26 cellular contexts compared by ENCODE assay signal in the genomic region with DNA sequence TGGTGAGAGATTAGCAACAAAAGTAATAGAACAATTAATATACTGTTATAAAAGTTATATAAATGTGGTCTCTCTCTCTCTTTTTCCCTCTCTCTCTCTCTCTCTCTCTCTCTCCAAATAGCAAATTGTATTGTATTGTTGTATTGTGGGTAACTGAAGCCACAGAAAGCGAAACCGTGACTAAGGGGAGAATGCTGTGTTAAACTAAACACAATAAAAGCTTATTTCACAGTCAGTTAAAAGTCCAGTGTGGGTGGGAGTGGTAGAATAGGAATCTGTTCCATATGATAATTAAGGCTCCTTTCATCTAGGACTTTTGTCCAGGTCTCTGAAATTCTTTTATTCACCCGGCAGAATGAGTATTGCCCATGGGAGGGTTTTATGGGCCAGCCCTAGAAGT.
DNase-seq lines count a peak whose midpoint lies in the region; ATAC-seq, FAIRE-seq and TF ChIP-seq lines count a peak whose summit lies in the region.
"Had no signal": no experiment of that assay in that cellular context is flagged by ENCODE, and none has a peak within 500 bp of the region (broad histone marks: within the 10 kb centered on the region; RNA-seq: fewer than 3 reads in every experiment).

No MANE protein-coding gene starts in this region.

- no peaks in the 10 kb centered on the region for H3K27me3 Mint-ChIP-seq in activated CD4-positive, alpha-beta memory T cell treated with anti-CD3 and anti-CD28 coated beads for 36 hours
- H3K27me3 Mint-ChIP-seq: activated naive CD8-positive, alpha-beta T cell treated with anti-CD3 and anti-CD28 coated beads, Interleukin-2, amount 50 U/mL, for 24 hours; effector memory CD8-positive, alpha-beta T cell had no signal

- FAIRE-seq in GM12878 (lab: Jason Lieb, UNC), result no peak
- FAIRE-seq: colon, RCC 7860 had no signal

- TF ChIP-seq CTCF in Loucy (conservative IDR thresholded peaks at IDR 0.05; ENCODE audit: low read length) (no peak), GM12878 (IDR thresholded peaks at IDR 0.05 in 2 of 3, conservative IDR thresholded peaks at IDR 0.05 in 1 of 3; ENCODE audit: control insufficient read depth in 2 of 3, extremely low read depth in 1 of 3, insufficient read depth in 1 of 3, low read depth in 3 of 3, low read length in 3 of 3) (no peak)

- no peaks in the 10 kb centered on the region for H3K4me1 ChIP-seq in Loucy (ENCODE audit: insufficient read depth, low read length, poor library complexity, severe bottlenecking)
- H3K4me1 ChIP-seq in GM12878 (ENCODE audit: control insufficient read depth, insufficient read depth, low read length), result no peaks in the 10 kb centered on the region
- H3K4me1 ChIP-seq: breast epithelium, esophagus muscularis mucosa, gastroesophageal sphincter, SJCRH30 had no signal

- POLR2A ChIA-PET in GM12878 (lab: Charles Lee), result no interaction called here
- POLR2A ChIA-PET in activated CD4-positive, alpha-beta memory T cell treated with anti-CD3 and anti-CD28 coated beads for 36 hours (lab: Charles Lee), result no interaction called here

- WGBS in GM12878 (ENCODE audit: insufficient coverage, insufficient replicate concordance, low lambda C conversion rate, missing lambda C conversion rate), result 84% methylated on average over 3 of the region's 3 CpGs

- H3K36me3 Mint-ChIP-seq in activated CD4-positive, alpha-beta memory T cell treated with anti-CD3 and anti-CD28 coated beads for 36 hours, result no peaks in the 10 kb centered on the region
- H3K36me3 Mint-ChIP-seq: stimulated activated effector memory CD8-positive, alpha-beta T cell treated with anti-CD3 and anti-CD28 coated beads, Interleukin-12 subunit alpha, Interleukin-12 subunit beta, amount 100 ng/mL, for 72 hours had no signal

- no peak overlapping the region for H3K27ac ChIP-seq in GM12878 (ENCODE audit: control insufficient read depth, insufficient read depth)
- H3K27ac ChIP-seq in substantia nigra (ENCODE audit: low read depth, low read length, poor library complexity, severe bottlenecking), result peak overlapping the region; percentile 32
- H3K27ac ChIP-seq: breast epithelium, esophagus muscularis mucosa, gastroesophageal sphincter, SJCRH30 had no signal

- H3K9ac ChIP-seq in Loucy (ENCODE audit: low read depth, low read length, poor library complexity, severe bottlenecking) (no peak overlapping the region), GM12878 (ENCODE audit: control insufficient read depth, insufficient read depth, low read length) (no peak overlapping the region)

- RAD21 ChIA-PET in GM12878 (lab: Charles Lee; ENCODE audit: unreplicated experiment), result no interaction called here

- no peak for DNase-seq in GM12878 (ENCODE audit: low read depth, low spot score)
- DNase-seq in medulla oblongata (ENCODE audit: extremely low spot score), result peak; percentile 29
- no peak for DNase-seq in substantia nigra (lab: John Stamatoyannopoulos, UW)
- no peak for DNase-seq in SHP77 (lab: John Stamatoyannopoulos, UW)
- no peak for DNase-seq in stimulated activated naive CD4-positive, alpha-beta T cell (lab: John Stamatoyannopoulos, UW)
- no peak for DNase-seq in activated CD4-positive, alpha-beta memory T cell treated with anti-CD3 and anti-CD28 coated beads for 36 hours
- DNase-seq: activated gamma-delta T cell; activated naive CD8-positive, alpha-beta T cell treated with anti-CD3 and anti-CD28 coated beads, Interleukin-2, amount 50 U/mL, for 24 hours; effector memory CD8-positive, alpha-beta T cell; EL; NCI-H1417; NCI-H2081 treated with DMSO at 0.1 percent for 48 hours; NCI-H524; nephron progenitor cell; retina; stimulated activated CD4-positive, alpha-beta T cell treated with anti-CD3 and anti-CD28 coated beads, Interleukin-2, amount 100 ng/mL, for 48 hours; T-helper 1 cell had no signal

- H3K4me3 Mint-ChIP-seq in activated CD4-positive, alpha-beta memory T cell treated with anti-CD3 and anti-CD28 coated beads for 36 hours, result no peak overlapping the region
- H3K4me3 Mint-ChIP-seq: activated naive CD8-positive, alpha-beta T cell treated with anti-CD3 and anti-CD28 coated beads, Interleukin-2, amount 50 U/mL, for 24 hours; effector memory CD8-positive, alpha-beta T cell; nephron progenitor cell; stimulated activated effector memory CD8-positive, alpha-beta T cell treated with anti-CD3 and anti-CD28 coated beads, Interleukin-12 subunit alpha, Interleukin-12 subunit beta, amount 100 ng/mL, for 72 hours had no signal

- TF ChIP-seq POLR2A in GM12878 (IDR thresholded peaks at IDR 0.05; ENCODE audit: low read depth, low read length), result no peak

- SMC1A ChIA-PET in GM12878 (lab: Charles Lee; ENCODE audit: uncharacterized antibody, unreplicated experiment), result no interaction called here

- no peaks in the 10 kb centered on the region for H3K27me3 ChIP-seq in Loucy (ENCODE audit: insufficient read depth, low read length, poor library complexity, severe bottlenecking)
- H3K27me3 ChIP-seq in GM12878 (replicated peaks in 1 of 2; ENCODE audit: control insufficient read depth in 2 of 2, insufficient read depth in 2 of 2, low read length in 1 of 2), result no peaks in the 10 kb centered on the region; a peak in 1 of 4 replicates
- H3K27me3 ChIP-seq: breast epithelium, esophagus muscularis mucosa, gastroesophageal sphincter, SJCRH30 had no signal

- H3K9me3 ChIP-seq in Loucy (ENCODE audit: insufficient read depth, low read depth, low read length), result no peaks in the 10 kb centered on the region
- H3K9me3 ChIP-seq in GM12878 (replicated peaks; ENCODE audit: control insufficient read depth, insufficient read depth, low read length), result no peaks in the 10 kb centered on the region
- H3K9me3 ChIP-seq: breast epithelium, esophagus muscularis mucosa, gastroesophageal sphincter, SJCRH30 had no signal

- BruUV-seq in GM12878 (replicated peaks; lab: Mats Ljungman, UMichigan), result no TSS peak

- H3K27ac Mint-ChIP-seq in activated CD4-positive, alpha-beta memory T cell treated with anti-CD3 and anti-CD28 coated beads for 36 hours, result no peak overlapping the region
- H3K27ac Mint-ChIP-seq: activated naive CD8-positive, alpha-beta T cell treated with anti-CD3 and anti-CD28 coated beads, Interleukin-2, amount 50 U/mL, for 24 hours; effector memory CD8-positive, alpha-beta T cell; stimulated activated effector memory CD8-positive, alpha-beta T cell treated with anti-CD3 and anti-CD28 coated beads, Interleukin-12 subunit alpha, Interleukin-12 subunit beta, amount 100 ng/mL, for 72 hours had no signal

- no peak overlapping the region for H3K4me2 ChIP-seq in Loucy (ENCODE audit: low read depth, low read length, poor library complexity, severe bottlenecking)
- H3K4me2 ChIP-seq in GM12878 (ENCODE audit: control insufficient read depth, insufficient read depth), result no peak overlapping the region

- TF ChIP-seq RAD21 in GM12878 (IDR thresholded peaks at IDR 0.05; ENCODE audit: insufficient read depth, low read depth, low read length), result no peak

- H3K4me3 ChIP-seq in Loucy (ENCODE audit: low read length, poor library complexity, severe bottlenecking) (no peak overlapping the region), GM12878 (no peak overlapping the region)
- H3K4me3 ChIP-seq: breast epithelium, esophagus muscularis mucosa, gastroesophageal sphincter, SJCRH30 had no signal

- intact Hi-C loops in GM12878 (cut with micrococcal nuclease; ENCODE audit: unreplicated experiment), result no loop called here
- intact Hi-C loops in activated CD4-positive, alpha-beta memory T cell treated with anti-CD3 and anti-CD28 coated beads for 36 hours (cut with micrococcal nuclease), result no loop called here

- ATAC-seq in GM12878 (peak; percentile 44; the same call in 1 of the 3 replicates), HG03378 (IDR thresholded peaks at IDR 0.05; ENCODE audit: unreplicated experiment) (no peak)
- ATAC-seq: activated naive CD8-positive, alpha-beta T cell treated with anti-CD3 and anti-CD28 coated beads, Interleukin-2, amount 50 U/mL, for 24 hours; effector memory CD8-positive, alpha-beta T cell; gastroesophageal sphincter; stimulated activated effector memory CD8-positive, alpha-beta T cell treated with anti-CD3 and anti-CD28 coated beads, Interleukin-12 subunit alpha, Interleukin-12 subunit beta, amount 100 ng/mL, for 72 hours had no signal

- no peaks in the 10 kb centered on the region for H3K9me3 Mint-ChIP-seq in activated CD4-positive, alpha-beta memory T cell treated with anti-CD3 and anti-CD28 coated beads for 36 hours
- H3K9me3 Mint-ChIP-seq: activated naive CD8-positive, alpha-beta T cell treated with anti-CD3 and anti-CD28 coated beads, Interleukin-2, amount 50 U/mL, for 24 hours; stimulated activated effector memory CD8-positive, alpha-beta T cell treated with anti-CD3 and anti-CD28 coated beads, Interleukin-12 subunit alpha, Interleukin-12 subunit beta, amount 100 ng/mL, for 72 hours had no signal

- in situ Hi-C loops in GM12878 (cut with MboI), result no loop called here

- no peak for TF ChIP-seq EP300 in GM12878 (IDR thresholded peaks at IDR 0.05; ENCODE audit: borderline replicate concordance in 1 of 2, control insufficient read depth in 1 of 2, low read depth in 2 of 2, low read length in 2 of 2)

- no peaks in the 10 kb centered on the region for H3K9me2 ChIP-seq in Loucy (replicated peaks; ENCODE audit: low read depth, low read length)

- H4K20me1 ChIP-seq in Loucy (ENCODE audit: insufficient read depth, low read length, poor library complexity, severe bottlenecking), result no peaks in the 10 kb centered on the region
- H4K20me1 ChIP-seq in GM12878 (ENCODE audit: control insufficient read depth, insufficient read depth), result no peaks in the 10 kb centered on the region

- H3F3A ChIP-seq in Loucy (ENCODE audit: low read depth), result no peaks in the 10 kb centered on the region

- no peaks in the 10 kb centered on the region for H3K79me2 ChIP-seq in Loucy (ENCODE audit: insufficient read depth, low read length)
- no peaks in the 10 kb centered on the region for H3K79me2 ChIP-seq in GM12878 (ENCODE audit: control insufficient read depth, insufficient read depth, low read length)

- H3K36me3 ChIP-seq in Loucy (ENCODE audit: insufficient read depth, low read length), result no peaks in the 10 kb centered on the region
- H3K36me3 ChIP-seq in GM12878 (ENCODE audit: control insufficient read depth in 2 of 2, insufficient read depth in 2 of 2, low read length in 1 of 2), result no peaks in the 10 kb centered on the region
- H3K36me3 ChIP-seq: breast epithelium, esophagus muscularis mucosa, gastroesophageal sphincter, SJCRH30 had no signal

- CTCF ChIA-PET in GM12878 (lab: Yijun Ruan, JAX), result no interaction called here
- CTCF ChIA-PET in activated CD4-positive, alpha-beta memory T cell treated with anti-CD3 and anti-CD28 coated beads for 36 hours (lab: Charles Lee), result no interaction called here

- H3K4me1 Mint-ChIP-seq in activated CD4-positive, alpha-beta memory T cell treated with anti-CD3 and anti-CD28 coated beads for 36 hours (ENCODE audit: low read depth), result no peaks in the 10 kb centered on the region
- H3K4me1 Mint-ChIP-seq: activated naive CD8-positive, alpha-beta T cell treated with anti-CD3 and anti-CD28 coated beads, Interleukin-2, amount 50 U/mL, for 24 hours; nephron progenitor cell; stimulated activated effector memory CD8-positive, alpha-beta T cell treated with anti-CD3 and anti-CD28 coated beads, Interleukin-12 subunit alpha, Interleukin-12 subunit beta, amount 100 ng/mL, for 72 hours had no signal

- peak overlapping the region; percentile 75; the same call in 1 of the 2 replicates for H2AFZ ChIP-seq in Loucy (ENCODE audit: low read length)
- H2AFZ ChIP-seq in GM12878 (ENCODE audit: control insufficient read depth, low read depth, low read length), result no peak overlapping the region
